Comparison of ENCODE assay signal across 19 cellular contexts in the genomic region with DNA sequence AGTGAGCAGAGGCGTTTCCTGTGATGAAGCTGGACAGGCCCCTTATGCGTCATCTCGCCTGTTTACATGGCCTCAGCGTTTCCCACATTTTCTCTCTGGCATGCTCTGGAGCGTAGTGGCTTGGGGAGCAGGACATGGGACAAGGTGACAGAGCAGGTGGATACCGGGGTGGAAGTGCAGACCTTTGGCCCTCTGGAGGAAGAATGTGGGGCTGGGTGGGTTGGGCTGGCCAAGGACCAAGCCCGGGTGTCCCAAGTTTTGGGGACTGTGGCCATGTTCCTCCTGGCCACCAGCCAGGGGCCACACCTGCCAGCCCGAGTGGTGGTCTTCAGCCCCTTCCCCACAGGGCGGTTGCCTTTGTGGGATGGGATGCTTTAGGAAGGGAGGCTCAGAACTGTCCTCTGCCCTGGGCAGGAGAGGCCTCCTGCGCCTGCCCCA.
"Had no signal": no experiment of that assay in that cellular context is flagged by ENCODE, and none has a peak within 500 bp of the region (broad histone marks: within the 10 kb centered on the region; RNA-seq: fewer than 3 reads in every experiment).

No MANE protein-coding gene starts in this region.

- H3K4me3 Mint-ChIP-seq: activated CD4-positive, alpha-beta T cell treated with anti-CD3 and anti-CD28 coated beads for 36 hours; activated T-cell treated with anti-CD3 and anti-CD28 coated beads, Interleukin-2, amount 50 U/mL, for 24 hours; brain; endodermal cell; immature natural killer cell; neural crest cell had no signal

- H3K4me1 Mint-ChIP-seq: activated CD4-positive, alpha-beta T cell treated with anti-CD3 and anti-CD28 coated beads for 36 hours; brain; endodermal cell; immature natural killer cell; neural crest cell had no signal

- H3K27ac Mint-ChIP-seq: activated CD4-positive, alpha-beta T cell treated with anti-CD3 and anti-CD28 coated beads for 36 hours; activated naive CD4-positive, alpha-beta T cell treated with anti-CD3 and anti-CD28 coated beads, Interleukin-2, amount 50 U/mL, for 72 hours; activated T-cell treated with anti-CD3 and anti-CD28 coated beads, Interleukin-2, amount 50 U/mL, for 24 hours; endodermal cell; immature natural killer cell had no signal

- H3K27me3 Mint-ChIP-seq: activated CD4-positive, alpha-beta T cell treated with anti-CD3 and anti-CD28 coated beads for 36 hours; activated T-cell treated with anti-CD3 and anti-CD28 coated beads, Interleukin-2, amount 50 U/mL, for 24 hours had no signal

- FAIRE-seq: pancreas had no signal

- H3K27ac ChIP-seq: pancreas, SJSA1, suprapubic skin, upper lobe of right lung had no signal

- H3K36me3 Mint-ChIP-seq: activated naive CD4-positive, alpha-beta T cell treated with anti-CD3 and anti-CD28 coated beads, Interleukin-2, amount 50 U/mL, for 72 hours; immature natural killer cell had no signal

- ATAC-seq: activated CD4-positive, alpha-beta T cell treated with anti-CD3 and anti-CD28 coated beads for 36 hours; left cardiac atrium; pancreas had no signal

- H3K4me3 ChIP-seq: pancreas, SJSA1, smooth muscle cell, suprapubic skin, upper lobe of right lung had no signal

- H3K9me3 Mint-ChIP-seq: activated T-cell treated with anti-CD3 and anti-CD28 coated beads, Interleukin-2, amount 50 U/mL, for 24 hours; immature natural killer cell had no signal

- DNase-seq: activated CD4-positive, alpha-beta T cell treated with anti-CD3 and anti-CD28 coated beads for 36 hours; activated effector memory CD4-positive, alpha-beta T cell treated with anti-CD3 and anti-CD28 coated beads, Interleukin-2, amount 50 U/mL, for 16 hours; amniotic stem cell; dermis blood vessel endothelial cell; erythroblast; immature natural killer cell; left cardiac atrium; pancreas; stimulated activated naive CD4-positive, alpha-beta T cell; SW 1271; upper lobe of right lung had no signal
